ENCODE assay signal across 16 cellular contexts in genomic region chr2:188819011-188819410, GRCh38.
DNase-seq lines count a peak whose midpoint lies in the region; ATAC-seq and TF ChIP-seq lines count a peak whose summit lies in the region.
"Had no signal": no experiment of that assay in that cellular context is flagged by ENCODE, and none has a peak within 500 bp of the region (broad histone marks: within the 10 kb centered on the region; RNA-seq: fewer than 3 reads in every experiment).

No MANE protein-coding gene starts in this region.

- POLR2A ChIA-PET in SK-N-SH (lab: Yijun Ruan, JAX), result no interaction called here

- H3K27me3 Mint-ChIP-seq in endodermal cell (ENCODE audit: insufficient read depth), result no peaks in the 10 kb centered on the region
- H3K27me3 Mint-ChIP-seq in mesothelial cell of epicardium (ENCODE audit: low read depth), result no peaks in the 10 kb centered on the region
- H3K27me3 Mint-ChIP-seq in glutamatergic neuron (ENCODE audit: unreplicated experiment), result no peaks in the 10 kb centered on the region
- H3K27me3 Mint-ChIP-seq in activated CD4-positive, alpha-beta T cell treated with anti-CD3 and anti-CD28 coated beads, Interleukin-2, amount 10 ng/mL, durations not matched to agents 24 days and 14 days, result no peaks in the 10 kb centered on the region
- H3K27me3 Mint-ChIP-seq: CD4-positive, CD25-positive, alpha-beta regulatory T cell had no signal

- no peaks in the 10 kb centered on the region for H4K20me1 ChIP-seq in SK-N-SH (ENCODE audit: insufficient read depth)
- H4K20me1 ChIP-seq: BLaER1 treated with 17β-estradiol and CSF1 and Interleukin-3, amounts not matched to agents 10 nM and 100 nM had no signal

- TF ChIP-seq CTCF in SK-N-SH (IDR thresholded peaks at IDR 0.05), result no peak
- no peak for TF ChIP-seq CTCF in endodermal cell (conservative IDR thresholded peaks at IDR 0.05)
- TF ChIP-seq CTCF in mesothelial cell of epicardium (IDR thresholded peaks at IDR 0.05; ENCODE audit: unreplicated experiment), result no peak
- no peak for TF ChIP-seq CTCF in glutamatergic neuron (IDR thresholded peaks at IDR 0.05; ENCODE audit: partially characterized antibody, unreplicated experiment)
- TF ChIP-seq CTCF in upper lobe of right lung (IDR thresholded peaks at IDR 0.05), result no peak

- H3K27me3 ChIP-seq in SK-N-SH (ENCODE audit: insufficient read depth) (no peaks in the 10 kb centered on the region), endodermal cell (ENCODE audit: control insufficient read depth, insufficient read depth, low read length, poor library complexity, severe bottlenecking) (no peaks in the 10 kb centered on the region), upper lobe of right lung (no peaks in the 10 kb centered on the region)
- H3K27me3 ChIP-seq: BLaER1 treated with 17β-estradiol and CSF1 and Interleukin-3, amounts not matched to agents 10 nM and 100 nM had no signal

- H3K9ac ChIP-seq in SK-N-SH (no peak overlapping the region), endodermal cell (ENCODE audit: extremely low read depth, low read length, poor library complexity, severe bottlenecking) (no peak overlapping the region)
- H3K9ac ChIP-seq: BLaER1 treated with 17β-estradiol and CSF1 and Interleukin-3, amounts not matched to agents 10 nM and 100 nM had no signal

- no peaks in the 10 kb centered on the region for H3F3A ChIP-seq in SK-N-SH (replicated peaks; ENCODE audit: insufficient read depth)

- H3K36me3 ChIP-seq in SK-N-SH (replicated peaks in 1 of 2; ENCODE audit: control insufficient read depth in 1 of 2, insufficient read depth in 2 of 2, low read length in 1 of 2) (no peaks in the 10 kb centered on the region), endodermal cell (ENCODE audit: control insufficient read depth, insufficient read depth, low read length) (no peaks in the 10 kb centered on the region), upper lobe of right lung (no peaks in the 10 kb centered on the region)
- H3K36me3 ChIP-seq: BLaER1 treated with 17β-estradiol and CSF1 and Interleukin-3, amounts not matched to agents 10 nM and 100 nM had no signal

- CTCF ChIA-PET in SK-N-SH (lab: Yijun Ruan, JAX), result no interaction called here

- H3K4me3 ChIP-seq in SK-N-SH (ENCODE audit: low read depth in 2 of 2, low read length in 1 of 2) (no peak overlapping the region), endodermal cell (ENCODE audit: low read length) (peak overlapping the region; percentile 4), upper lobe of right lung (no peak overlapping the region)
- H3K4me3 ChIP-seq: BLaER1 treated with 17β-estradiol and CSF1 and Interleukin-3, amounts not matched to agents 10 nM and 100 nM had no signal

- no peak for TF ChIP-seq EP300 in SK-N-SH (IDR thresholded peaks at IDR 0.05; ENCODE audit: borderline replicate concordance in 1 of 2, low read depth in 1 of 2, low read length in 1 of 2)

- WGBS in SK-N-SH (ENCODE audit: low lambda C conversion rate), result 83% methylated on average over 1 of the region's 1 CpG
- WGBS in endodermal cell (ENCODE audit: insufficient coverage in 1 of 2, insufficient read length in 1 of 2), 2 experiments, result 97% methylated on average over 1 of the region's 1 CpG; no CpG with 5 or more reads in 1 of the 2 experiments

- H3K4me2 ChIP-seq in SK-N-SH, result no peak overlapping the region

- H3K4me1 Mint-ChIP-seq in endodermal cell (peaks cover 18% of the 10 kb centered on the region), mesothelial cell of epicardium (peaks cover 25% of the 10 kb centered on the region), glutamatergic neuron (ENCODE audit: low read depth, unreplicated experiment) (no peaks in the 10 kb centered on the region)
- no peaks in the 10 kb centered on the region for H3K4me1 Mint-ChIP-seq in activated CD4-positive, alpha-beta T cell treated with anti-CD3 and anti-CD28 coated beads, Interleukin-2, amount 10 ng/mL, durations not matched to agents 24 days and 14 days
- H3K4me1 Mint-ChIP-seq: CD4-positive, CD25-positive, alpha-beta regulatory T cell had no signal

- peak overlapping the region; percentile 73; the same call in 1 of the 2 replicates for H2AFZ ChIP-seq in SK-N-SH (ENCODE audit: low read depth)

- H3K9me3 ChIP-seq in SK-N-SH, result 0 out of 2 replicates have a peak, but pooled peaks cover 3% of the 10 kb centered on the region
- H3K9me3 ChIP-seq in endodermal cell (ENCODE audit: control insufficient read depth, low read length), result peaks cover 5% of the 10 kb centered on the region
- H3K9me3 ChIP-seq in upper lobe of right lung, result no peaks in the 10 kb centered on the region
- H3K9me3 ChIP-seq: BLaER1 treated with 17β-estradiol and CSF1 and Interleukin-3, amounts not matched to agents 10 nM and 100 nM had no signal

- no peaks in the 10 kb centered on the region for H3K9me2 ChIP-seq in SK-N-SH

- H3K4me3 Mint-ChIP-seq in endodermal cell (no peak overlapping the region), mesothelial cell of epicardium (no peak overlapping the region), glutamatergic neuron (ENCODE audit: unreplicated experiment) (no peak overlapping the region)
- no peak overlapping the region for H3K4me3 Mint-ChIP-seq in activated CD4-positive, alpha-beta T cell treated with anti-CD3 and anti-CD28 coated beads, Interleukin-2, amount 10 ng/mL, durations not matched to agents 24 days and 14 days
- H3K4me3 Mint-ChIP-seq: CD4-positive, CD25-positive, alpha-beta regulatory T cell; HFFc6 had no signal

- H3K4me1 ChIP-seq in SK-N-SH (ENCODE audit: control insufficient read depth in 1 of 2, insufficient read depth in 2 of 2, low read depth in 1 of 2, low read length in 1 of 2) (peaks cover 0 to 5% of the 10 kb centered on the region in 2 experiments; a peak in 2 of 4 replicates), endodermal cell (ENCODE audit: control insufficient read depth, insufficient read depth, low read length) (no peaks in the 10 kb centered on the region), upper lobe of right lung (no peaks in the 10 kb centered on the region)

- H3K9me3 Mint-ChIP-seq in endodermal cell (no peaks in the 10 kb centered on the region), mesothelial cell of epicardium (peaks cover 13% of the 10 kb centered on the region), glutamatergic neuron (ENCODE audit: unreplicated experiment) (no peaks in the 10 kb centered on the region)
- peaks cover 5% of the 10 kb centered on the region for H3K9me3 Mint-ChIP-seq in activated CD4-positive, alpha-beta T cell treated with anti-CD3 and anti-CD28 coated beads, Interleukin-2, amount 10 ng/mL, durations not matched to agents 24 days and 14 days

- no peak for TF ChIP-seq RAD21 in SK-N-SH (IDR thresholded peaks at IDR 0.05; ENCODE audit: low read length)

- H3K27ac Mint-ChIP-seq in endodermal cell (no peak overlapping the region), mesothelial cell of epicardium (peak overlapping the region; percentile 91), glutamatergic neuron (ENCODE audit: unreplicated experiment) (no peak overlapping the region)
- no peak overlapping the region for H3K27ac Mint-ChIP-seq in activated CD4-positive, alpha-beta T cell treated with anti-CD3 and anti-CD28 coated beads, Interleukin-2, amount 10 ng/mL, durations not matched to agents 24 days and 14 days
- H3K27ac Mint-ChIP-seq: CD4-positive, CD25-positive, alpha-beta regulatory T cell; HFFc6 had no signal

- H3K27ac ChIP-seq in SK-N-SH (ENCODE audit: low read depth in 2 of 2, low read length in 1 of 2), result peak overlapping the region in 1 of 2 experiments; percentile 83; a peak in 1 of 4 replicates
- no peak overlapping the region for H3K27ac ChIP-seq in endodermal cell (ENCODE audit: low read depth, low read length)
- no peak overlapping the region for H3K27ac ChIP-seq in upper lobe of right lung
- H3K27ac ChIP-seq: 22Rv1; BLaER1 treated with 17β-estradiol and CSF1 and Interleukin-3, amounts not matched to agents 10 nM and 100 nM; HL-60 had no signal

- DNase-seq in SK-N-SH, result no peak
- no peak for DNase-seq in endodermal cell
- no peak for DNase-seq in mesothelial cell of epicardium (ENCODE audit: low spot score in 2 of 2, unreplicated experiment in 2 of 2)
- DNase-seq in stimulated activated CD4-positive, alpha-beta T cell treated with anti-CD3 and anti-CD28 coated beads, Interleukin-1b, Interleukin-23, amount 100 ng/mL, for 48 hours, result no peak
- no peak for DNase-seq in glutamatergic neuron
- no peak for DNase-seq in upper lobe of right lung
- DNase-seq in activated CD4-positive, alpha-beta T cell treated with anti-CD3 and anti-CD28 coated beads, Interleukin-2, amount 10 ng/mL, durations not matched to agents 24 days and 14 days, result no peak
- DNase-seq: Calu3; CD4-positive, CD25-positive, alpha-beta regulatory T cell; DMS 273 treated with DMSO at 0.1 percent for 48 hours; HCEC 1CT had no signal

- ATAC-seq in SK-N-SH treated with all-trans-retinoic acid at 6 μM for 48 hours, result no peak
- ATAC-seq in upper lobe of right lung, result no peak

- H3K79me2 ChIP-seq in SK-N-SH (ENCODE audit: insufficient read depth), result no peaks in the 10 kb centered on the region

- H3K36me3 Mint-ChIP-seq in endodermal cell (ENCODE audit: low read depth) (no peaks in the 10 kb centered on the region), mesothelial cell of epicardium (peaks cover 2% of the 10 kb centered on the region), glutamatergic neuron (ENCODE audit: unreplicated experiment) (no peaks in the 10 kb centered on the region)
- no peaks in the 10 kb centered on the region for H3K36me3 Mint-ChIP-seq in activated CD4-positive, alpha-beta T cell treated with anti-CD3 and anti-CD28 coated beads, Interleukin-2, amount 10 ng/mL, durations not matched to agents 24 days and 14 days (ENCODE audit: low read depth)
- H3K36me3 Mint-ChIP-seq: CD4-positive, CD25-positive, alpha-beta regulatory T cell had no signal

- intact Hi-C loops in upper lobe of right lung (cut with DNase I), result no loop called here
- intact Hi-C loops in activated CD4-positive, alpha-beta T cell treated with anti-CD3 and anti-CD28 coated beads, Interleukin-2, amount 10 ng/mL, durations not matched to agents 24 days and 14 days (cut with micrococcal nuclease), result no loop called here

TF ChIP-seq in SK-N-SH, 30 proteins besides CTCF, POLR2A, EP300 and RAD21 (continues in another document):
- TF ChIP-seq FOXM1 (IDR thresholded peaks at IDR 0.05; ENCODE audit: low read depth) (no peak), TAF1 (IDR thresholded peaks at IDR 0.05; ENCODE audit: borderline replicate concordance, low read depth, low read length) (no peak), MXI1 (IDR thresholded peaks at IDR 0.05; ENCODE audit: low read depth, low read length) (no peak), FOXJ3 (CRISPR knock-in tag; IDR thresholded peaks at IDR 0.05) (no peak), ELF1 (IDR thresholded peaks at IDR 0.05) (no peak), TCF12 (IDR thresholded peaks at IDR 0.05) (no peak)
